ENCODE assay signal across 8 cellular contexts in the genomic region with DNA sequence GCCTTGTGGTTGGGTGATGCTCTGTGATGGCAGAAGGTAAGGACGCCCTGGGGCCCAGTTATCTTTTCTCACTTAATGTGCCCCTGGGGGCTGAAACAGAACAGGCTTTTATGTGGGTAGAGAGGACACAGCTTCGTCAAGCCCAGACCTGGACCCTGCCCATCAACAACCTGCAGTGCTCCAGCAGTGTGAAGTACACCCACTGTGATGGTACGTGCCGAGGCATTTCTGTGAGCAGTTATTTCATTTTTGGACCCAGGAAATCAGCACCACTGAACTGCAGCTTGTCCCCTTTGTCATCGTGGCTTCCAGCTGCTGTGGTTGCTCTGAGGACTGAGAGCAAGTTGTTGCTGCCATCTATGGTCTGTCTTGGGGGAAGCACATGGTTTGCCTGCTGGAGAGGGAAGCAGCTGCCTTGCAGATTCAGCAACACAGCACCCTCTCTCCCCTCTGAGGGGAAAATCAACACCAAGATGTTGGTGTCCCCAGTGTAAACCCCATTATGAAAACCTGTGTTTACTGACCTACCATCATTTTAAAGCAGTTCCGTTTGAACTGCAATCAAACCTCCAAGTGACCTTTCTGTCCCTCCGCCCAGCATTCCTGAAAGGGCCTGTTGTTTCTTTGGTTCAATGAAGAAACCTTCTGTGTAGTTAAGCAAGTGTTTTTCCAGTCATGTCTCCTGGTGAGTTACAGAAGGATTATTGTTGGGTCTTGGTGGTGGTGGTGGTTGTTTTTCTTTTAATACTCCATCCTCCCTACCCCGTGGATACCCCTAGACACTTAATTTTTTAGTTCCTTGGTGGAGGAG.
DNase-seq lines count a peak whose midpoint lies in the region; ATAC-seq, FAIRE-seq and TF ChIP-seq lines count a peak whose summit lies in the region.

No MANE protein-coding gene starts in this region.

- TF ChIP-seq CTCF in choroid plexus epithelial cell (conservative IDR thresholded peaks at IDR 0.05; ENCODE audit: low read depth, low read length) (peak; percentile 90), right lobe of liver (IDR thresholded peaks at IDR 0.05) (peak; percentile 56 to 80 (median 73))

- peak; percentile 93 for FAIRE-seq in GM19239 (lab: Jason Lieb, UNC)

- peak; percentile 99 for ATAC-seq in HG03354 (IDR thresholded peaks at IDR 0.05; ENCODE audit: poor library complexity, severe bottlenecking, unreplicated experiment)
- ATAC-seq in right lobe of liver = peak; percentile 92 to 97 (median 93)

- H3K27me3 ChIP-seq in BLaER1 treated with 17β-estradiol and CSF1 and Interleukin-3, amounts not matched to agents 10 nM and 100 nM = no peaks in the 10 kb centered on the region
- H3K27me3 ChIP-seq in right lobe of liver = no peaks in the 10 kb centered on the region

- peak overlapping the region; percentile 20 to 77 (median 59); a peak in 19 of 22 replicates for H3K9ac ChIP-seq in BLaER1 treated with 17β-estradiol and CSF1 and Interleukin-3, amounts not matched to agents 10 nM and 100 nM

- peaks cover 52 to 82% (median 72%) of the 10 kb centered on the region in 10 experiments for H3K4me1 ChIP-seq in BLaER1 treated with 17β-estradiol and CSF1 and Interleukin-3, amounts not matched to agents 10 nM and 100 nM
- peaks cover 0 to 51% (median 4%) of the 10 kb centered on the region in 4 donors for H3K4me1 ChIP-seq in right lobe of liver

- H3K4me3 ChIP-seq in BLaER1 treated with 17β-estradiol and CSF1 and Interleukin-3, amounts not matched to agents 10 nM and 100 nM = peak overlapping the region in 5 of 10 experiments; percentile 23 to 43 (median 30); a peak in 7 of 20 replicates
- H3K4me3 ChIP-seq in choroid plexus epithelial cell (ENCODE audit: low read depth, low read length) (no peak overlapping the region), right lobe of liver (peak overlapping the region in 1 of 3 donors; percentile 33)

- H3K27ac ChIP-seq in BLaER1 treated with 17β-estradiol and CSF1 and Interleukin-3, amounts not matched to agents 10 nM and 100 nM = peak overlapping the region in 9 of 11 experiments; percentile 36 to 86 (median 73); a peak in 18 of 22 replicates
- peak overlapping the region in 1 of 3 donors; percentile 52 for H3K27ac ChIP-seq in right lobe of liver

- DNase-seq in GM19239 (ENCODE audit: insufficient read length, low spot score) (peak; percentile 51), NCI-H446 (lab: John Stamatoyannopoulos, UW) (peak; percentile 35 to 69), choroid plexus epithelial cell (ENCODE audit: low read depth) (peak; percentile 91), right lobe of liver (peak; percentile 49 to 76 (median 66))
- peak; percentile 61 to 69 for DNase-seq in activated CD4-positive, alpha-beta T cell treated with anti-CD3 and anti-CD28 coated beads for 4 hours
- peak; percentile 34 for DNase-seq in stimulated activated CD8-positive, alpha-beta memory T cell treated with anti-CD3 and anti-CD28 coated beads, Interleukin-12 subunit alpha, Interleukin-12 subunit beta, amount 100 ng/mL, for 1 hour (ENCODE audit: low read depth)

- peak overlapping the region; percentile 81 to 95 (median 91) for H3K4me2 ChIP-seq in BLaER1 treated with 17β-estradiol and CSF1 and Interleukin-3, amounts not matched to agents 10 nM and 100 nM

- peaks cover 29 to 58% (median 50%) of the 10 kb centered on the region in 11 experiments; a peak in 21 of 22 replicates for H3K36me3 ChIP-seq in BLaER1 treated with 17β-estradiol and CSF1 and Interleukin-3, amounts not matched to agents 10 nM and 100 nM
- H3K36me3 ChIP-seq in right lobe of liver = no peaks in the 10 kb centered on the region

- no peak for TF ChIP-seq POLR2A in right lobe of liver (IDR thresholded peaks at IDR 0.05)

- intact Hi-C loops in right lobe of liver (cut with DNase I) = no loop called here

- no peaks in the 10 kb centered on the region for H3K9me3 ChIP-seq in BLaER1 treated with 17β-estradiol and CSF1 and Interleukin-3, amounts not matched to agents 10 nM and 100 nM (replicated peaks in 1 of 11)
- no peaks in the 10 kb centered on the region for H3K9me3 ChIP-seq in right lobe of liver

- H4K20me1 ChIP-seq in BLaER1 treated with 17β-estradiol and CSF1 and Interleukin-3, amounts not matched to agents 10 nM and 100 nM = peaks cover 0 to 70% (median 0%) of the 10 kb centered on the region in 11 experiments; a peak in 7 of 22 replicates

- 49% methylated on average over 4 of the region's 8 CpGs for WGBS in right lobe of liver (ENCODE audit: insufficient coverage, low coverage, low lambda C conversion rate, missing lambda C conversion rate)

Comparison
In these comparisons a context has a peak if more than half of its experiments do, and no peak if none do; other contexts are left out.
1. DNase-seq: peak in every context shown above with its lines; median percentile 91 in choroid plexus epithelial cell; 66 in right lobe of liver; 65 in activated CD4-positive, alpha-beta T cell treated with anti-CD3 and anti-CD28 coated beads for 4 hours; 52 in NCI-H446; 51 in GM19239; 34 in stimulated activated CD8-positive, alpha-beta memory T cell treated with anti-CD3 and anti-CD28 coated beads, Interleukin-12 subunit alpha, Interleukin-12 subunit beta, amount 100 ng/mL, for 1 hour.